ENCODE assay signal across 12 cellular contexts in the genomic region with DNA sequence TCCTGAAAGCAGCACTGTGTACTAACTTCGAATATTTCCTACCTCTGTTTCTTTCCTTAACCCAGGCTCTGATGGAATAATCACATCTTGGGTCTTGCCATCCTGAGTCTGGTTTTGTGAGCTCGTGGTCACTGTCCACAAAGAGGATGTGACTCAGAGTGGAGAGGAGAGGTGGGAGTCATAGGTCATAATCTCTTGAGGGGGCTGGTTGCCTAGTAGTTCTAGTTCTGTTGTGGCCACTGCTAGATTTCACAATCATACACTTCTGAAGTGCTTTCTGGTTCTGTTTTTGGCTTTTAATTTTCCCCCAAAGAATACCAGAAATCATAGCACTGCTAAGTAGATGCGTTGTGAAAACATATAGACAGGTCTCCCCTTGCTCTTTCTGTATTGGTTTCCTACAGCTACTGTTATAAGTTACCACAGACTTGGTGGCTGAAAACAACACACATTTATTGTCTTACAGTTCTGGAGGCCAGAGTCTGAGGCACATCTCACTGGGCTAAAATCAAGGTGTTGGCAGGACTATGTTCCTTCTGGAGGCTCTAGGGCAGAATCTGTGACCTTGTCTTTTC.
A peak's percentile ranks its signal among the peaks of the same experiment; 100 is the strongest.
DNase-seq lines count a peak whose midpoint lies in the region; ATAC-seq, FAIRE-seq and TF ChIP-seq lines count a peak whose summit lies in the region.
"Had no signal": no experiment of that assay in that cellular context is flagged by ENCODE, and none has a peak within 500 bp of the region (broad histone marks: within the 10 kb centered on the region; RNA-seq: fewer than 3 reads in every experiment).

No MANE protein-coding gene starts in this region.

- no peak overlapping the region for H3K4me3 ChIP-seq in kidney epithelial cell (ENCODE audit: low read depth, low read length)
- no peak overlapping the region for H3K4me3 ChIP-seq in colonic mucosa

- H3K9me3 ChIP-seq in colonic mucosa = no peaks in the 10 kb centered on the region

- TF ChIP-seq CTCF in kidney epithelial cell (IDR thresholded peaks at IDR 0.05; ENCODE audit: insufficient read depth, low read length, poor library complexity, severe bottlenecking) = no peak
- no peak for TF ChIP-seq CTCF in colonic mucosa (IDR thresholded peaks at IDR 0.05)

- TF ChIP-seq POLR2A in H54 (IDR thresholded peaks at IDR 0.05; ENCODE audit: low read depth, low read length) = no peak

- H3K27me3 ChIP-seq in kidney epithelial cell (ENCODE audit: control insufficient read depth, insufficient read depth, low read length) (no peaks in the 10 kb centered on the region), colonic mucosa (no peaks in the 10 kb centered on the region)

- no peak for ATAC-seq in HG03175 (IDR thresholded peaks at IDR 0.05; ENCODE audit: unreplicated experiment)

- H3K9ac ChIP-seq in colonic mucosa (ENCODE audit: low read depth in 2 of 2, low read length in 2 of 2) = no peak overlapping the region

- no peaks in the 10 kb centered on the region for H3K4me1 ChIP-seq in colonic mucosa

- FAIRE-seq in H54 (lab: Jason Lieb, UNC) = peak; percentile 72

- intact Hi-C loops in colonic mucosa (cut with DNase I) = no loop called here

- no peak overlapping the region for H3K27ac ChIP-seq in colonic mucosa

- DNase-seq in AG20443 (ENCODE audit: low spot score) = peak; percentile 60
- DNase-seq in H54 (ENCODE audit: insufficient read length, low spot score) = peak; percentile 6
- peak; percentile 88 for DNase-seq in RPMI7951 (ENCODE audit: low read depth)
- peak; percentile 70 for DNase-seq in kidney epithelial cell (ENCODE audit: low read depth)
- DNase-seq in colonic mucosa = no peak
- no peak for DNase-seq in LoVo (ENCODE audit: low spot score)
- DNase-seq in NCI-H1048 (lab: John Stamatoyannopoulos, UW) = no peak
- DNase-seq: Calu3; NCI-H1930; nucleus accumbens; stimulated activated naive CD4-positive, alpha-beta T cell had no signal

- no peaks in the 10 kb centered on the region for H3K36me3 ChIP-seq in kidney epithelial cell (ENCODE audit: control insufficient read depth, insufficient read depth, low read length)
- H3K36me3 ChIP-seq in colonic mucosa = no peaks in the 10 kb centered on the region

Comparison
In these comparisons a context has a peak if more than half of its experiments do, and no peak if none do; other contexts are left out.
1. DNase-seq: peak in AG20443 (single experiment), H54 (single experiment), RPMI7951 (single experiment) and kidney epithelial cell (single experiment); none in colonic mucosa (single experiment), LoVo (single experiment) and NCI-H1048 (single experiment).